ENCODE assay signal across 1 cellular context in the genomic region with DNA sequence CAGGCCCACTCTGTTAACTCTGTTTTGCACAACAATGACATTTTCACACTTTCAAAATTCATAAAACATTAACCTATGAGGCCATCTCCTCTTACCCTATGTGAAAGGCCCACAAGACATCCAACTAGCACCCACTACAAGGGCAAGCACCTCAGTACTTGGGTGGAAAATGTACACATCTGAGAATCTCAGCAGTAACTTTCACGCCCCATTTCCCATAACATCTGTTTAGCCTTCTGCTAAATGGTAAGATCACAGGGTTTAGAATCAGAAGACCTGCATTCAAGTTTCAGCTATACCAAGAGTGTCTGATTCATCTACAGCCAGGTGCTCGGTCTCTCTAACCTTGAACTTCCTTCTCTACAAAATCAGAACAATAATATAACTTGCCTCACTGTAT.
TF ChIP-seq lines count a peak whose summit lies in the region.

No MANE protein-coding gene starts in this region.

TF ChIP-seq in GM12878, 131 proteins besides CTCF, POLR2A, EP300 and RAD21 (continued from another document):
- TF ChIP-seq, protein P1, sequence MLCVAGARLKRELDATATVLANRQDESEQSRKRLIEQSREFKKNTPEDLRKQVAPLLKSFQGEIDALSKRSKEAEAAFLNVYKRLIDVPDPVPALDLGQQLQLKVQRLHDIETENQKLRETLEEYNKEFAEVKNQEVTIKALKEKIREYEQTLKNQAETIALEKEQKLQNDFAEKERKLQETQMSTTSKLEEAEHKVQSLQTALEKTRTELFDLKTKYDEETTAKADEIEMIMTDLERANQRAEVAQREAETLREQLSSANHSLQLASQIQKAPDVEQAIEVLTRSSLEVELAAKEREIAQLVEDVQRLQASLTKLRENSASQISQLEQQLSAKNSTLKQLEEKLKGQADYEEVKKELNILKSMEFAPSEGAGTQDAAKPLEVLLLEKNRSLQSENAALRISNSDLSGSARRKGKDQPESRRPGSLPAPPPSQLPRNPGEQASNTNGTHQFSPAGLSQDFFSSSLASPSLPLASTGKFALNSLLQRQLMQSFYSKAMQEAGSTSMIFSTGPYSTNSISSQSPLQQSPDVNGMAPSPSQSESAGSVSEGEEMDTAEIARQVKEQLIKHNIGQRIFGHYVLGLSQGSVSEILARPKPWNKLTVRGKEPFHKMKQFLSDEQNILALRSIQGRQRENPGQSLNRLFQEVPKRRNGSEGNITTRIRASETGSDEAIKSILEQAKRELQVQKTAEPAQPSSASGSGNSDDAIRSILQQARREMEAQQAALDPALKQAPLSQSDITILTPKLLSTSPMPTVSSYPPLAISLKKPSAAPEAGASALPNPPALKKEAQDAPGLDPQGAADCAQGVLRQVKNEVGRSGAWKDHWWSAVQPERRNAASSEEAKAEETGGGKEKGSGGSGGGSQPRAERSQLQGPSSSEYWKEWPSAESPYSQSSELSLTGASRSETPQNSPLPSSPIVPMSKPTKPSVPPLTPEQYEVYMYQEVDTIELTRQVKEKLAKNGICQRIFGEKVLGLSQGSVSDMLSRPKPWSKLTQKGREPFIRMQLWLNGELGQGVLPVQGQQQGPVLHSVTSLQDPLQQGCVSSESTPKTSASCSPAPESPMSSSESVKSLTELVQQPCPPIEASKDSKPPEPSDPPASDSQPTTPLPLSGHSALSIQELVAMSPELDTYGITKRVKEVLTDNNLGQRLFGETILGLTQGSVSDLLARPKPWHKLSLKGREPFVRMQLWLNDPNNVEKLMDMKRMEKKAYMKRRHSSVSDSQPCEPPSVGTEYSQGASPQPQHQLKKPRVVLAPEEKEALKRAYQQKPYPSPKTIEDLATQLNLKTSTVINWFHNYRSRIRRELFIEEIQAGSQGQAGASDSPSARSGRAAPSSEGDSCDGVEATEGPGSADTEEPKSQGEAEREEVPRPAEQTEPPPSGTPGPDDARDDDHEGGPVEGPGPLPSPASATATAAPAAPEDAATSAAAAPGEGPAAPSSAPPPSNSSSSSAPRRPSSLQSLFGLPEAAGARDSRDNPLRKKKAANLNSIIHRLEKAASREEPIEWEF (IDR thresholded peaks at IDR 0.05; ENCODE audit: insufficient replicate concordance, low read depth, low read length) = peak; percentile 58
- TF ChIP-seq SMARCA5 (IDR thresholded peaks at IDR 0.05) = no peak
- no peak for TF ChIP-seq LARP7 (IDR thresholded peaks at IDR 0.05)
- peak; percentile 87 for TF ChIP-seq ATF7 (IDR thresholded peaks at IDR 0.05; ENCODE audit: low read depth)
- peak; percentile 18 for TF ChIP-seq MEF2B (IDR thresholded peaks at IDR 0.05; ENCODE audit: partially characterized antibody, poor library complexity, severe bottlenecking)
- TF ChIP-seq MTA2 (IDR thresholded peaks at IDR 0.05; ENCODE audit: low read depth) = peak; percentile 40; the same call in 1 of the 2 replicates
